ENCODE assay signal across 1 cellular context in genomic region chr14:22536853-22537338, GRCh38.
A peak's percentile ranks its signal among the peaks of the same experiment; 100 is the strongest.
TF ChIP-seq lines count a peak whose summit lies in the region.

No MANE protein-coding gene starts in this region.

TF ChIP-seq in GM12878, 131 proteins besides CTCF, POLR2A, EP300 and RAD21 (continued from another document and continues in another):
- TF ChIP-seq, protein P1, sequence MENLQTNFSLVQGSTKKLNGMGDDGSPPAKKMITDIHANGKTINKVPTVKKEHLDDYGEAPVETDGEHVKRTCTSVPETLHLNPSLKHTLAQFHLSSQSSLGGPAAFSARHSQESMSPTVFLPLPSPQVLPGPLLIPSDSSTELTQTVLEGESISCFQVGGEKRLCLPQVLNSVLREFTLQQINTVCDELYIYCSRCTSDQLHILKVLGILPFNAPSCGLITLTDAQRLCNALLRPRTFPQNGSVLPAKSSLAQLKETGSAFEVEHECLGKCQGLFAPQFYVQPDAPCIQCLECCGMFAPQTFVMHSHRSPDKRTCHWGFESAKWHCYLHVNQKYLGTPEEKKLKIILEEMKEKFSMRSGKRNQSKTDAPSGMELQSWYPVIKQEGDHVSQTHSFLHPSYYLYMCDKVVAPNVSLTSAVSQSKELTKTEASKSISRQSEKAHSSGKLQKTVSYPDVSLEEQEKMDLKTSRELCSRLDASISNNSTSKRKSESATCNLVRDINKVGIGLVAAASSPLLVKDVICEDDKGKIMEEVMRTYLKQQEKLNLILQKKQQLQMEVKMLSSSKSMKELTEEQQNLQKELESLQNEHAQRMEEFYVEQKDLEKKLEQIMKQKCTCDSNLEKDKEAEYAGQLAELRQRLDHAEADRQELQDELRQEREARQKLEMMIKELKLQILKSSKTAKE (IDR thresholded peaks at IDR 0.05; ENCODE audit: low read depth, poor library complexity, severe bottlenecking): peak; percentile 88
- TF ChIP-seq RB1 (IDR thresholded peaks at IDR 0.05; ENCODE audit: borderline replicate concordance) (no peak), TBL1XR1 (IDR thresholded peaks at IDR 0.05; ENCODE audit: low read depth, low read length) (0 out of 2 replicates have a peak, but pooled peaks have one; percentile 17), ZNF24 (IDR thresholded peaks at IDR 0.05) (0 out of 2 replicates have a peak, but pooled peaks have one; percentile 38), SMC3 (IDR thresholded peaks at IDR 0.05; ENCODE audit: borderline replicate concordance, low read length) (no peak; the same call in 1 of the 2 replicates), SREBF1 (IDR thresholded peaks at IDR 0.05; ENCODE audit: low read length) (no peak; the same call in 1 of the 2 replicates), POLR2AphosphoS2 (IDR thresholded peaks at IDR 0.05; ENCODE audit: low read depth, low read length) (no peak), PAX8 (IDR thresholded peaks at IDR 0.05) (no peak; the same call in 1 of the 2 replicates), WRNIP1 (IDR thresholded peaks at IDR 0.05; ENCODE audit: borderline replicate concordance, low read depth, low read length) (no peak; the same call in 1 of the 2 replicates), EGR1 (IDR thresholded peaks at IDR 0.05; ENCODE audit: borderline replicate concordance in 1 of 2, low read depth in 2 of 2, low read length in 2 of 2) (peak in 1 of 2 experiments; percentile 84; a peak in 1 of 3 replicates), IRF4 (IDR thresholded peaks at IDR 0.05; ENCODE audit: low read depth, low read length) (peak; percentile 92), EZH2 (IDR thresholded peaks at IDR 0.05; ENCODE audit: borderline replicate concordance, control insufficient read depth, low read depth, low read length) (no peak), SMARCA5 (IDR thresholded peaks at IDR 0.05) (no peak), FOS (IDR thresholded peaks at IDR 0.05; ENCODE audit: borderline replicate concordance, extremely low read depth, insufficient read length) (peak; percentile 13), ZNF274 (IDR thresholded peaks at IDR 0.05; ENCODE audit: insufficient read depth, insufficient read length) (no peak), POLR2AphosphoS5 (IDR thresholded peaks at IDR 0.05; ENCODE audit: low read length) (peak; percentile 89), SMAD5 (IDR thresholded peaks at IDR 0.05; ENCODE audit: low read depth) (peak; percentile 30), SIN3A (IDR thresholded peaks at IDR 0.05; ENCODE audit: low read depth, low read length) (no peak), PKNOX1 (IDR thresholded peaks at IDR 0.05) (peak; percentile 46; the same call in 1 of the 2 replicates), ZBTB33 (IDR thresholded peaks at IDR 0.05) (no peak), TARDBP (IDR thresholded peaks at IDR 0.05; ENCODE audit: borderline replicate concordance) (peak; percentile 78; the same call in 1 of the 2 replicates), NR2F1 (conservative IDR thresholded peaks at IDR 0.05) (0 out of 2 replicates have a peak, but pooled peaks have one; percentile 33), TCF7 (IDR thresholded peaks at IDR 0.05; ENCODE audit: borderline replicate concordance) (peak; percentile 52; the same call in 1 of the 2 replicates), NKRF (conservative IDR thresholded peaks at IDR 0.05) (no peak), ZNF622 (IDR thresholded peaks at IDR 0.05) (no peak), HDAC6 (IDR thresholded peaks at IDR 0.05; ENCODE audit: unreplicated experiment) (no peak), KLF5 (IDR thresholded peaks at IDR 0.05; ENCODE audit: partially characterized antibody) (no peak), CBX3 (IDR thresholded peaks at IDR 0.05; ENCODE audit: borderline replicate concordance, low read depth) (no peak), PAX5 (IDR thresholded peaks at IDR 0.05; ENCODE audit: borderline replicate concordance, low read depth, low read length) (peak; percentile 90), RUNX3 (IDR thresholded peaks at IDR 0.05; ENCODE audit: low read length) (peak; percentile 76), SUZ12 (IDR thresholded peaks at IDR 0.05; ENCODE audit: unreplicated experiment) (no peak), STAT3 (IDR thresholded peaks at IDR 0.05; ENCODE audit: low read depth, low read length) (no peak), SMAD1 (IDR thresholded peaks at IDR 0.05; ENCODE audit: low read depth, partially characterized antibody) (peak; percentile 78), BACH1 (IDR thresholded peaks at IDR 0.05; ENCODE audit: borderline replicate concordance) (peak; percentile 95; the same call in 1 of the 2 replicates), IKZF1 (conservative IDR thresholded peaks at IDR 0.05) (peak; percentile 92), CREB1 (IDR thresholded peaks at IDR 0.05; ENCODE audit: low read depth) (peak; percentile 48), MYB (IDR thresholded peaks at IDR 0.05; ENCODE audit: borderline replicate concordance, low read depth, low read length) (peak; percentile 69), SRF (IDR thresholded peaks at IDR 0.05; ENCODE audit: low read depth in 2 of 2, low read length in 2 of 2) (peak in 1 of 2 experiments; percentile 75; a peak in 2 of 4 replicates), RFX5 (IDR thresholded peaks at IDR 0.05; ENCODE audit: low read depth, low read length) (no peak), YY1 (IDR thresholded peaks at IDR 0.05; ENCODE audit: low read depth, low read length) (no peak; the same call in 1 of the 2 replicates), NFYA (IDR thresholded peaks at IDR 0.05; ENCODE audit: borderline replicate concordance, low read depth, low read length) (no peak)
- TF ChIP-seq, protein P2, sequence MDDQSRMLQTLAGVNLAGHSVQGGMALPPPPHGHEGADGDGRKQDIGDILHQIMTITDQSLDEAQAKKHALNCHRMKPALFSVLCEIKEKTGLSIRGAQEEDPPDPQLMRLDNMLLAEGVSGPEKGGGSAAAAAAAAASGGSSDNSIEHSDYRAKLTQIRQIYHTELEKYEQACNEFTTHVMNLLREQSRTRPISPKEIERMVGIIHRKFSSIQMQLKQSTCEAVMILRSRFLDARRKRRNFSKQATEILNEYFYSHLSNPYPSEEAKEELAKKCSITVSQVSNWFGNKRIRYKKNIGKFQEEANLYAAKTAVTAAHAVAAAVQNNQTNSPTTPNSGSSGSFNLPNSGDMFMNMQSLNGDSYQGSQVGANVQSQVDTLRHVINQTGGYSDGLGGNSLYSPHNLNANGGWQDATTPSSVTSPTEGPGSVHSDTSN (IDR thresholded peaks at IDR 0.05; ENCODE audit: insufficient replicate concordance, low read depth, low read length): peak; percentile 62
- TF ChIP-seq, protein P3, sequence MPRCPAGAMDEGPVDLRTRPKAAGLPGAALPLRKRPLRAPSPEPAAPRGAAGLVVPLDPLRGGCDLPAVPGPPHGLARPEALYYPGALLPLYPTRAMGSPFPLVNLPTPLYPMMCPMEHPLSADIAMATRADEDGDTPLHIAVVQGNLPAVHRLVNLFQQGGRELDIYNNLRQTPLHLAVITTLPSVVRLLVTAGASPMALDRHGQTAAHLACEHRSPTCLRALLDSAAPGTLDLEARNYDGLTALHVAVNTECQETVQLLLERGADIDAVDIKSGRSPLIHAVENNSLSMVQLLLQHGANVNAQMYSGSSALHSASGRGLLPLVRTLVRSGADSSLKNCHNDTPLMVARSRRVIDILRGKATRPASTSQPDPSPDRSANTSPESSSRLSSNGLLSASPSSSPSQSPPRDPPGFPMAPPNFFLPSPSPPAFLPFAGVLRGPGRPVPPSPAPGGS (IDR thresholded peaks at IDR 0.05; ENCODE audit: borderline replicate concordance, insufficient read depth, low read depth, low read length, poor library complexity, severe bottlenecking): peak; percentile 100
- TF ChIP-seq, protein P4, sequence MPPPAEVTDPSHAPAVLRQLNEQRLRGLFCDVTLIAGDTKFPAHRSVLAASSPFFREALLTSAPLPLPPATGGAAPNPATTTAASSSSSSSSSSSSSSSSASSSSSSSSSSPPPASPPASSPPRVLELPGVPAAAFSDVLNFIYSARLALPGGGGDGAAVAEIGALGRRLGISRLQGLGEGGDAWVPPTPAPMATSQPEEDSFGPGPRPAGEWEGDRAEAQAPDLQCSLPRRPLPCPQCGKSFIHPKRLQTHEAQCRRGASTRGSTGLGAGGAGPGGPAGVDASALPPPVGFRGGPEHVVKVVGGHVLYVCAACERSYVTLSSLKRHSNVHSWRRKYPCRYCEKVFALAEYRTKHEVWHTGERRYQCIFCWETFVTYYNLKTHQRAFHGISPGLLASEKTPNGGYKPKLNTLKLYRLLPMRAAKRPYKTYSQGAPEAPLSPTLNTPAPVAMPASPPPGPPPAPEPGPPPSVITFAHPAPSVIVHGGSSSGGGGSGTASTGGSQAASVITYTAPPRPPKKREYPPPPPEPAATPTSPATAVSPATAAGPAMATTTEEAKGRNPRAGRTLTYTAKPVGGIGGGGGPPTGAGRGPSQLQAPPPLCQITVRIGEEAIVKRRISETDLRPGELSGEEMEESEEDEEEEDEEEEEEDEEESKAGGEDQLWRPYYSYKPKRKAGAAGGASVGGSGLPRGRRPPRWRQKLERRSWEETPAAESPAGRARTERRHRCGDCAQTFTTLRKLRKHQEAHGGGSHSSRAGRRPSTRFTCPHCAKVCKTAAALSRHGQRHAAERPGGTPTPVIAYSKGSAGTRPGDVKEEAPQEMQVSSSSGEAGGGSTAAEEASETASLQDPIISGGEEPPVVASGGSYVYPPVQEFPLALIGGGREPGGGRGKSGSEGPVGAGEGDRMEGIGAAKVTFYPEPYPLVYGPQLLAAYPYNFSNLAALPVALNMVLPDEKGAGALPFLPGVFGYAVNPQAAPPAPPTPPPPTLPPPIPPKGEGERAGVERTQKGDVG (CRISPR knock-in tag; IDR thresholded peaks at IDR 0.05): no peak
- TF ChIP-seq, protein P5, sequence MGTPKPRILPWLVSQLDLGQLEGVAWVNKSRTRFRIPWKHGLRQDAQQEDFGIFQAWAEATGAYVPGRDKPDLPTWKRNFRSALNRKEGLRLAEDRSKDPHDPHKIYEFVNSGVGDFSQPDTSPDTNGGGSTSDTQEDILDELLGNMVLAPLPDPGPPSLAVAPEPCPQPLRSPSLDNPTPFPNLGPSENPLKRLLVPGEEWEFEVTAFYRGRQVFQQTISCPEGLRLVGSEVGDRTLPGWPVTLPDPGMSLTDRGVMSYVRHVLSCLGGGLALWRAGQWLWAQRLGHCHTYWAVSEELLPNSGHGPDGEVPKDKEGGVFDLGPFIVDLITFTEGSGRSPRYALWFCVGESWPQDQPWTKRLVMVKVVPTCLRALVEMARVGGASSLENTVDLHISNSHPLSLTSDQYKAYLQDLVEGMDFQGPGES (IDR thresholded peaks at IDR 0.05): no peak
- TF ChIP-seq, protein P6, sequence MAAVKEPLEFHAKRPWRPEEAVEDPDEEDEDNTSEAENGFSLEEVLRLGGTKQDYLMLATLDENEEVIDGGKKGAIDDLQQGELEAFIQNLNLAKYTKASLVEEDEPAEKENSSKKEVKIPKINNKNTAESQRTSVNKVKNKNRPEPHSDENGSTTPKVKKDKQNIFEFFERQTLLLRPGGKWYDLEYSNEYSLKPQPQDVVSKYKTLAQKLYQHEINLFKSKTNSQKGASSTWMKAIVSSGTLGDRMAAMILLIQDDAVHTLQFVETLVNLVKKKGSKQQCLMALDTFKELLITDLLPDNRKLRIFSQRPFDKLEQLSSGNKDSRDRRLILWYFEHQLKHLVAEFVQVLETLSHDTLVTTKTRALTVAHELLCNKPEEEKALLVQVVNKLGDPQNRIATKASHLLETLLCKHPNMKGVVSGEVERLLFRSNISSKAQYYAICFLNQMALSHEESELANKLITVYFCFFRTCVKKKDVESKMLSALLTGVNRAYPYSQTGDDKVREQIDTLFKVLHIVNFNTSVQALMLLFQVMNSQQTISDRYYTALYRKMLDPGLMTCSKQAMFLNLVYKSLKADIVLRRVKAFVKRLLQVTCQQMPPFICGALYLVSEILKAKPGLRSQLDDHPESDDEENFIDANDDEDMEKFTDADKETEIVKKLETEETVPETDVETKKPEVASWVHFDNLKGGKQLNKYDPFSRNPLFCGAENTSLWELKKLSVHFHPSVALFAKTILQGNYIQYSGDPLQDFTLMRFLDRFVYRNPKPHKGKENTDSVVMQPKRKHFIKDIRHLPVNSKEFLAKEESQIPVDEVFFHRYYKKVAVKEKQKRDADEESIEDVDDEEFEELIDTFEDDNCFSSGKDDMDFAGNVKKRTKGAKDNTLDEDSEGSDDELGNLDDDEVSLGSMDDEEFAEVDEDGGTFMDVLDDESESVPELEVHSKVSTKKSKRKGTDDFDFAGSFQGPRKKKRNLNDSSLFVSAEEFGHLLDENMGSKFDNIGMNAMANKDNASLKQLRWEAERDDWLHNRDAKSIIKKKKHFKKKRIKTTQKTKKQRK (IDR thresholded peaks at IDR 0.05; ENCODE audit: low read depth, low read length): no peak
